ENCODE assay signal across 1 cellular context in genomic region chr16:3068486-3068885, GRCh38.
TF ChIP-seq lines count a peak whose summit lies in the region.

No MANE protein-coding gene starts in this region.

TF ChIP-seq in H1, 55 proteins besides CTCF, POLR2A, EP300 and RAD21:
- TF ChIP-seq POU5F1 (IDR thresholded peaks at IDR 0.05; ENCODE audit: low read depth, low read length) (no peak), SAP30 (IDR thresholded peaks at IDR 0.05; ENCODE audit: insufficient read depth, insufficient replicate concordance, low read length) (no peak), HDAC6 (IDR thresholded peaks at IDR 0.05; ENCODE audit: low read depth, low read length) (no peak), CBX5 (IDR thresholded peaks at IDR 0.05; ENCODE audit: low read depth, low read length) (no peak), SIX5 (IDR thresholded peaks at IDR 0.05; ENCODE audit: low read depth, low read length) (no peak), TAF7 (optimal IDR thresholded peaks at IDR 0.05; ENCODE audit: borderline replicate concordance, low read depth, low read length) (no peak), TBP (IDR thresholded peaks at IDR 0.05; ENCODE audit: low read depth, low read length) (no peak), RXRA (IDR thresholded peaks at IDR 0.05; ENCODE audit: insufficient read depth, low read depth, low read length) (no peak), POLR2AphosphoS5 (IDR thresholded peaks at IDR 0.05; ENCODE audit: low read depth, low read length) (no peak), CHD1 (IDR thresholded peaks at IDR 0.05; ENCODE audit: low read depth, low read length) (no peak), ATF3 (IDR thresholded peaks at IDR 0.05; ENCODE audit: insufficient read depth, low read depth, low read length) (no peak), FOSL1 (IDR thresholded peaks at IDR 0.05; ENCODE audit: insufficient read depth, low read depth, low read length) (no peak), PHF8 (conservative IDR thresholded peaks at IDR 0.05; ENCODE audit: low read depth, low read length) (no peak), JUND (IDR thresholded peaks at IDR 0.05; ENCODE audit: low read length) (no peak), SIN3A (conservative IDR thresholded peaks at IDR 0.05 in 1 of 2, IDR thresholded peaks at IDR 0.05 in 1 of 2; ENCODE audit: low read depth in 1 of 2, low read length in 2 of 2) (no peak), TCF12 (IDR thresholded peaks at IDR 0.05; ENCODE audit: low read depth, low read length) (no peak), CHD2 (IDR thresholded peaks at IDR 0.05; ENCODE audit: low read length) (no peak), CHD7 (IDR thresholded peaks at IDR 0.05; ENCODE audit: insufficient replicate concordance, low read length) (no peak), USF2 (IDR thresholded peaks at IDR 0.05; ENCODE audit: low read length) (no peak), EZH2 (IDR thresholded peaks at IDR 0.05; ENCODE audit: low read depth, low read length, severe bottlenecking) (no peak)
